ENCODE assay signal across 14 cellular contexts in genomic region chr11:61510178-61510979, GRCh38. TPM values are rescaled to one million over a fixed set of nuclear protein-coding genes. Genes with fewer than 3 reads are reported as not detected.
DNase-seq lines count a peak whose midpoint lies in the region; ATAC-seq and TF ChIP-seq lines count a peak whose summit lies in the region.
"Had no signal": no experiment of that assay in that cellular context is flagged by ENCODE, and none has a peak within 500 bp of the region (broad histone marks: within the 10 kb centered on the region; RNA-seq: fewer than 3 reads in every experiment).

No MANE protein-coding gene starts in this region.

- TF ChIP-seq RAD21 in neural cell (conservative IDR thresholded peaks at IDR 0.05): no peak

- H3K27ac Mint-ChIP-seq in chondrocyte (ENCODE audit: unreplicated experiment): no peak overlapping the region
- H3K27ac Mint-ChIP-seq: activated naive CD8-positive, alpha-beta T cell treated with anti-CD3 and anti-CD28 coated beads for 36 hours had no signal

- peaks cover 45% of the 10 kb centered on the region for H3K27me3 Mint-ChIP-seq in chondrocyte (ENCODE audit: low read depth)

- H3F3A ChIP-seq in neural cell (ENCODE audit: insufficient read depth, low read length, poor library complexity, severe bottlenecking): no peaks in the 10 kb centered on the region

- H3K36me3 ChIP-seq in heart left ventricle (no peaks in the 10 kb centered on the region), neural cell (ENCODE audit: insufficient read depth, low read length) (no peaks in the 10 kb centered on the region), aorta (ENCODE audit: control insufficient read depth in 1 of 2, insufficient read depth in 2 of 2, low read length in 1 of 2) (no peaks in the 10 kb centered on the region)

- no peak overlapping the region for H2AFZ ChIP-seq in neural cell (ENCODE audit: low read depth, low read length)

- TF ChIP-seq POLR2A in heart left ventricle (IDR thresholded peaks at IDR 0.05): no peak

- H3K9me3 ChIP-seq in heart left ventricle (no peaks in the 10 kb centered on the region), neural cell (ENCODE audit: low read length) (no peaks in the 10 kb centered on the region), aorta (ENCODE audit: control insufficient read depth, low read length) (no peaks in the 10 kb centered on the region)
- H3K9me3 ChIP-seq: SK-N-SH had no signal

- H4K20me1 ChIP-seq in neural cell (ENCODE audit: insufficient read depth): no peaks in the 10 kb centered on the region

- TF ChIP-seq EP300 in neural cell (conservative IDR thresholded peaks at IDR 0.05; ENCODE audit: poor library complexity, severe bottlenecking): no peak

- H3K4me3 ChIP-seq in heart left ventricle (peak overlapping the region in 1 of 12 donors; percentile 36), neural cell (ENCODE audit: low read length) (peak overlapping the region; percentile 83), aorta (ENCODE audit: low read length in 2 of 2) (no peak overlapping the region)

- H3K4me1 ChIP-seq in heart left ventricle (peaks cover 0 to 20% (median 9%) of the 10 kb centered on the region in 12 donors), aorta (ENCODE audit: control insufficient read depth in 1 of 2, insufficient read depth in 2 of 2, low read length in 2 of 2) (no peaks in the 10 kb centered on the region)

- TF ChIP-seq CTCF in heart left ventricle (IDR thresholded peaks at IDR 0.05): no peak
- no peak for TF ChIP-seq CTCF in chondrocyte (IDR thresholded peaks at IDR 0.05)
- no peak for TF ChIP-seq CTCF in neural cell (IDR thresholded peaks at IDR 0.05; ENCODE audit: poor library complexity, severe bottlenecking)

- no peaks in the 10 kb centered on the region for H3K9me3 Mint-ChIP-seq in chondrocyte (ENCODE audit: low read depth)
- H3K9me3 Mint-ChIP-seq: activated naive CD8-positive, alpha-beta T cell treated with anti-CD3 and anti-CD28 coated beads for 36 hours had no signal

- H3K9me2 ChIP-seq in neural cell (ENCODE audit: insufficient read depth, low read length): no peaks in the 10 kb centered on the region
- H3K9me2 ChIP-seq: SK-N-SH had no signal

- H3K4me1 Mint-ChIP-seq in chondrocyte (ENCODE audit: low read depth): peaks cover 5% of the 10 kb centered on the region

- WGBS in heart left ventricle, 4 donors: 78 to 84% (median 80%) methylated on average over 13 to 17 of the region's 17 CpGs
- 63 to 73% methylated on average over 17 of the region's 17 CpGs for WGBS in aorta, 2 donors

- H3K27me3 ChIP-seq in heart left ventricle: peaks cover 7 to 69% (median 39%) of the 10 kb centered on the region in 9 donors
- no peaks in the 10 kb centered on the region for H3K27me3 ChIP-seq in neural cell (ENCODE audit: insufficient read depth, low read depth, low read length)
- no peaks in the 10 kb centered on the region for H3K27me3 ChIP-seq in aorta (ENCODE audit: control insufficient read depth in 1 of 2, insufficient read depth in 2 of 2, low read length in 1 of 2)

- H3K4me2 ChIP-seq in neural cell (ENCODE audit: low read length): no peak overlapping the region
- H3K4me2 ChIP-seq: SK-N-SH had no signal

- ATAC-seq in heart left ventricle (peak in 1 of 4 donors; percentile 8), aorta (ENCODE audit: low FRiP score) (peak; percentile 60), GM21515 (IDR thresholded peaks at IDR 0.05; ENCODE audit: unreplicated experiment) (no peak), GM19328 (IDR thresholded peaks at IDR 0.05; ENCODE audit: unreplicated experiment) (no peak)
- ATAC-seq: sciatic nerve had no signal

- H3K9ac ChIP-seq in neural cell (ENCODE audit: low read length): peak overlapping the region; percentile 9
- H3K9ac ChIP-seq: SK-N-SH had no signal

- H3K79me2 ChIP-seq in neural cell (replicated peaks; ENCODE audit: insufficient read depth, low read length): no peaks in the 10 kb centered on the region

- intact Hi-C loops in heart left ventricle (cut with DNase I): loop anchor here in 3 of 10 donors (5.0 to 10.0 kb wide), 3 partner anchors 33 to 66 kb away; no protein-coding TSS in a partner anchor
- intact Hi-C loops in cardiac septum (cut with DNase I): no loop called here
- intact Hi-C loops in aorta (cut with DNase I): loop anchor here in 1 of 2 donors (10.0 kb wide), 1 partner anchor 114 kb away; no protein-coding TSS in a partner anchor

- H3K4me3 Mint-ChIP-seq in chondrocyte (ENCODE audit: unreplicated experiment): no peak overlapping the region
- H3K4me3 Mint-ChIP-seq: activated naive CD8-positive, alpha-beta T cell treated with anti-CD3 and anti-CD28 coated beads for 36 hours had no signal

- no peaks in the 10 kb centered on the region for H3K36me3 Mint-ChIP-seq in chondrocyte (ENCODE audit: low read depth)
- H3K36me3 Mint-ChIP-seq: activated naive CD8-positive, alpha-beta T cell treated with anti-CD3 and anti-CD28 coated beads for 36 hours had no signal

- H3K27ac ChIP-seq in heart left ventricle (peak overlapping the region in 10 of 12 donors; percentile 34 to 77 (median 62)), neural cell (ENCODE audit: low read length) (peak overlapping the region; percentile 72), aorta (ENCODE audit: low read depth in 1 of 2, low read length in 2 of 2) (no peak overlapping the region)

- no peak for DNase-seq in heart left ventricle
- no peak for DNase-seq in cardiac septum (ENCODE audit: low spot score)
- DNase-seq in chondrocyte (ENCODE audit: low spot score): peak; percentile 84
- no peak for DNase-seq in aorta
- no peak for DNase-seq in activated effector memory CD4-positive, alpha-beta T cell treated with Interleukin-2 at 50 U/mL for 16 hours
- DNase-seq: activated naive CD8-positive, alpha-beta T cell treated with anti-CD3 and anti-CD28 coated beads for 36 hours; kidney glomerular epithelial cell; NCI-H226; SK-N-SH; stimulated activated CD4-positive, alpha-beta T cell treated with anti-CD3 and anti-CD28 coated beads, Interleukin-4, amount 100 ng/mL, for 24 hours had no signal

TF ChIP-seq in neural cell, 6 proteins besides CTCF, POLR2A, EP300 and RAD21:
- no peak for TF ChIP-seq POLR2AphosphoS5 (IDR thresholded peaks at IDR 0.05)
- TF ChIP-seq EZH2 (IDR thresholded peaks at IDR 0.05; ENCODE audit: borderline replicate concordance, insufficient read depth, low read length, poor library complexity, severe bottlenecking): no peak
- no peak for TF ChIP-seq TAF1 (IDR thresholded peaks at IDR 0.05; ENCODE audit: low read depth)
- TF ChIP-seq REST (IDR thresholded peaks at IDR 0.05; ENCODE audit: borderline replicate concordance): no peak
- no peak for TF ChIP-seq MXI1 (conservative IDR thresholded peaks at IDR 0.05; ENCODE audit: poor library complexity, severe bottlenecking)
- TF ChIP-seq SMC3 (conservative IDR thresholded peaks at IDR 0.05; ENCODE audit: poor library complexity): no peak

RNA-seq across cellular contexts. Expression of gene LRRC10B, which starts 1.8 kb away (rescaled TPM):
- total RNA-seq in heart left ventricle (1 to 10 TPM in 5 of 9 donors, under 1 TPM in 4; 0.15 to 4.2 (median 1.1) TPM), cardiac septum (0.65 TPM), chondrocyte (0.10 TPM in 1 of 3 replicates, not detected in the others), aorta (1 to 10 TPM; 1.1 to 2.8 TPM)
- polyA plus RNA-seq in heart left ventricle (1 to 10 TPM in 1 of 2 donors, under 1 TPM in 1; 0.76 to 1.3 TPM), neural cell (12.4 and 14.6 TPM in 2 replicates), aorta (under 1 TPM in 1 of 2 donors, not detected in 1; 0.13 TPM)
- 11.8 and 16.1 TPM in 2 replicates for polyA minus RNA-seq in neural cell
- total RNA-seq: activated naive CD8-positive, alpha-beta T cell treated with anti-CD3 and anti-CD28 coated beads for 36 hours had no signal
- polyA plus RNA-seq: SK-N-SH had no signal

Comparison
In these comparisons a context has a peak if more than half of its experiments do, and no peak if none do; other contexts are left out.
1. H3K27ac ChIP-seq: peak in heart left ventricle (10 of 12) and neural cell (single experiment); none in aorta (0 of 2).